In genomic region chr5:138502121-138502520, GRCh38 we compare ENCODE assay signal across 24 cellular contexts. TPM values are rescaled to one million over a fixed set of nuclear protein-coding genes. Genes with fewer than 3 reads are reported as not detected.
DNase-seq lines count a peak whose midpoint lies in the region; ATAC-seq and TF ChIP-seq lines count a peak whose summit lies in the region.
"Had no signal": no experiment of that assay in that cellular context is flagged by ENCODE, and none has a peak within 500 bp of the region (broad histone marks: within the 10 kb centered on the region; RNA-seq: fewer than 3 reads in every experiment).

No MANE protein-coding gene starts in this region.

- TF ChIP-seq POLR2A in esophagus squamous epithelium (IDR thresholded peaks at IDR 0.05) = no peak

- H3K4me3 ChIP-seq in esophagus squamous epithelium (no peak overlapping the region), dorsolateral prefrontal cortex (no peak overlapping the region)
- H3K4me3 ChIP-seq: left ventricle myocardium inferior, smooth muscle cell, upper lobe of right lung had no signal

- H3K9me3 ChIP-seq in T-helper 17 cell (ENCODE audit: control insufficient read depth, low read length, poor library complexity, severe bottlenecking) = no peaks in the 10 kb centered on the region
- no peaks in the 10 kb centered on the region for H3K9me3 ChIP-seq in esophagus squamous epithelium
- H3K9me3 ChIP-seq: left ventricle myocardium inferior, upper lobe of right lung had no signal

- H3K27ac ChIP-seq in esophagus squamous epithelium (peak overlapping the region; percentile 55 to 86 (median 80)), dorsolateral prefrontal cortex (peak overlapping the region in 12 of 59 donors; percentile 11 to 67 (median 50))
- H3K27ac ChIP-seq: KMS-11, left ventricle myocardium inferior, upper lobe of right lung had no signal

- H3K27me3 Mint-ChIP-seq in T-helper 17 cell = no peaks in the 10 kb centered on the region
- H3K27me3 Mint-ChIP-seq in nephron progenitor cell (ENCODE audit: low read depth, poor library complexity) = peaks cover 3% of the 10 kb centered on the region
- H3K27me3 Mint-ChIP-seq: activated CD4-positive, alpha-beta T cell treated with anti-CD3 and anti-CD28 coated beads for 36 hours; activated naive CD8-positive, alpha-beta T cell treated with anti-CD3 and anti-CD28 coated beads, Interleukin-2, amount 50 U/mL, for 24 hours; naive thymus-derived CD8-positive, alpha-beta T cell had no signal

- H3K4me1 Mint-ChIP-seq in T-helper 17 cell (no peaks in the 10 kb centered on the region), nephron progenitor cell (peaks cover 10% of the 10 kb centered on the region)
- H3K4me1 Mint-ChIP-seq: activated CD4-positive, alpha-beta T cell treated with anti-CD3 and anti-CD28 coated beads for 36 hours; mesothelial cell of epicardium had no signal

- H3K9me3 Mint-ChIP-seq in nephron progenitor cell = no peaks in the 10 kb centered on the region
- H3K9me3 Mint-ChIP-seq: activated naive CD8-positive, alpha-beta T cell treated with anti-CD3 and anti-CD28 coated beads, Interleukin-2, amount 50 U/mL, for 24 hours; mesothelial cell of epicardium; naive thymus-derived CD8-positive, alpha-beta T cell; T-helper 1 cell treated with Interleukin-12 subunit alpha and Interleukin-12 subunit beta and Interleukin-4 antibody, amounts not matched to agents 30 μg/mL and 1 μg/mL, for 36 hours had no signal

- peak overlapping the region; percentile 80 for H3K27ac Mint-ChIP-seq in T-helper 17 cell
- peak overlapping the region; percentile 40 for H3K27ac Mint-ChIP-seq in nephron progenitor cell
- H3K27ac Mint-ChIP-seq: activated CD4-positive, alpha-beta T cell treated with anti-CD3 and anti-CD28 coated beads for 36 hours; activated CD8-positive, alpha-beta T cell treated with anti-CD3 and anti-CD28 coated beads, Interleukin-2, amount 10 ng/mL, durations not matched to agents 7 days and 5 days; activated naive CD8-positive, alpha-beta T cell treated with anti-CD3 and anti-CD28 coated beads, Interleukin-2, amount 50 U/mL, for 24 hours; mesothelial cell of epicardium; T-helper 1 cell treated with Interleukin-12 subunit alpha and Interleukin-12 subunit beta and Interleukin-4 antibody, amounts not matched to agents 30 μg/mL and 1 μg/mL, for 36 hours had no signal

- no peaks in the 10 kb centered on the region for H3K36me3 Mint-ChIP-seq in T-helper 17 cell (ENCODE audit: low read depth)
- H3K36me3 Mint-ChIP-seq in nephron progenitor cell (ENCODE audit: low read depth) = no peaks in the 10 kb centered on the region
- H3K36me3 Mint-ChIP-seq: mesothelial cell of epicardium had no signal

- 43 to 45% methylated on average over 4 of the region's 4 CpGs for WGBS in esophagus squamous epithelium, 2 donors

- H3K4me1 ChIP-seq in esophagus squamous epithelium = peaks cover 21 to 65% (median 45%) of the 10 kb centered on the region in 3 donors

- H3K27me3 ChIP-seq in esophagus squamous epithelium = no peaks in the 10 kb centered on the region
- H3K27me3 ChIP-seq in dorsolateral prefrontal cortex = no peaks in the 10 kb centered on the region
- H3K27me3 ChIP-seq: upper lobe of right lung had no signal

- no peak for DNase-seq in T-helper 17 cell
- no peak for DNase-seq in esophagus squamous epithelium (lab: John Stamatoyannopoulos, UW)
- no peak for DNase-seq in nephron progenitor cell
- no peak for DNase-seq in dorsolateral prefrontal cortex
- DNase-seq: activated CD4-positive, alpha-beta T cell treated with anti-CD3 and anti-CD28 coated beads for 36 hours; activated CD8-positive, alpha-beta T cell treated with anti-CD3 and anti-CD28 coated beads, Interleukin-2, amount 10 ng/mL, durations not matched to agents 7 days and 5 days; activated gamma-delta T cell; activated naive CD8-positive, alpha-beta T cell treated with anti-CD3 and anti-CD28 coated beads, Interleukin-2, amount 50 U/mL, for 24 hours; cerebellar nuclear complex; left ventricle myocardium inferior; naive thymus-derived CD8-positive, alpha-beta T cell; NCI-H1436 treated with DMSO at 0.1 percent for 48 hours; NCI-H446; RPMI8226; stimulated activated CD4-positive, alpha-beta T cell treated with anti-CD3 and anti-CD28 coated beads, Interleukin-1b, Interleukin-23, amount 100 ng/mL, for 48 hours; stimulated activated CD8-positive, alpha-beta memory T cell treated with anti-CD3 and anti-CD28 coated beads, Interleukin-4, amount 100 ng/mL, for 48 hours; upper lobe of right lung had no signal

- H3K4me3 Mint-ChIP-seq in T-helper 17 cell = no peak overlapping the region
- no peak overlapping the region for H3K4me3 Mint-ChIP-seq in nephron progenitor cell
- H3K4me3 Mint-ChIP-seq: activated CD4-positive, alpha-beta T cell treated with anti-CD3 and anti-CD28 coated beads for 36 hours; activated CD8-positive, alpha-beta T cell treated with anti-CD3 and anti-CD28 coated beads, Interleukin-2, amount 10 ng/mL, durations not matched to agents 7 days and 5 days; activated naive CD8-positive, alpha-beta T cell treated with anti-CD3 and anti-CD28 coated beads, Interleukin-2, amount 50 U/mL, for 24 hours; mesothelial cell of epicardium; naive thymus-derived CD8-positive, alpha-beta T cell; T-helper 1 cell treated with Interleukin-12 subunit alpha and Interleukin-12 subunit beta and Interleukin-4 antibody, amounts not matched to agents 30 μg/mL and 1 μg/mL, for 36 hours had no signal

- no peak for TF ChIP-seq CTCF in esophagus squamous epithelium (IDR thresholded peaks at IDR 0.05)
- no peak for TF ChIP-seq CTCF in nephron progenitor cell (IDR thresholded peaks at IDR 0.05)
- no peak for TF ChIP-seq CTCF in dorsolateral prefrontal cortex (IDR thresholded peaks at IDR 0.05 in 54 of 56, conservative IDR thresholded peaks at IDR 0.05 in 2 of 56; ENCODE audit: low read depth in 1 of 56, partially characterized antibody in 56 of 56)

- no peak for ATAC-seq in T-helper 17 cell
- no peak for ATAC-seq in GM21515 (IDR thresholded peaks at IDR 0.05; ENCODE audit: unreplicated experiment)
- no peak for ATAC-seq in GM18861 (IDR thresholded peaks at IDR 0.05; ENCODE audit: unreplicated experiment)
- ATAC-seq in HG03432 (IDR thresholded peaks at IDR 0.05; ENCODE audit: unreplicated experiment) = no peak
- ATAC-seq: activated CD4-positive, alpha-beta T cell treated with anti-CD3 and anti-CD28 coated beads for 36 hours; activated CD8-positive, alpha-beta T cell treated with anti-CD3 and anti-CD28 coated beads, Interleukin-2, amount 10 ng/mL, durations not matched to agents 7 days and 5 days; activated naive CD8-positive, alpha-beta T cell treated with anti-CD3 and anti-CD28 coated beads, Interleukin-2, amount 50 U/mL, for 24 hours; naive thymus-derived CD8-positive, alpha-beta T cell; upper lobe of right lung had no signal

- peaks cover 0 to 10% (median 0%) of the 10 kb centered on the region in 3 donors for H3K36me3 ChIP-seq in esophagus squamous epithelium

- intact Hi-C loops in esophagus squamous epithelium (cut with DNase I) (loop anchor here (5.0 kb wide), 1 partner anchor 40 kb away; no protein-coding TSS in a partner anchor), dorsolateral prefrontal cortex (cut with DNase I) (loop anchor here in 1 of 2 donors (2.0 to 5.0 kb wide), 2 partner anchors 40 to 51 kb away; no protein-coding TSS in a partner anchor)

RNA-seq across cellular contexts. Expression of gene EGR1, which starts 36.8 kb away (rescaled TPM):
- total RNA-seq in T-helper 17 cell (10 to 100 TPM; 24.2 to 30.6 TPM), esophagus squamous epithelium (10 to 100 TPM; 10.9 to 47.8 (median 19.5) TPM), dorsolateral prefrontal cortex (100 to 1,000 TPM in 3 of 120 experiments, 10 to 100 TPM in 112, 1 to 10 TPM in 5; 6.0 to 163 (median 19.8) TPM)

RNA-seq across cellular contexts. Expression of gene ETF1, which starts 40.9 kb away (rescaled TPM):
- total RNA-seq in T-helper 17 cell (100 to 1,000 TPM; 150 to 165 TPM), esophagus squamous epithelium (100 to 1,000 TPM in 2 of 4 donors, 10 to 100 TPM in 2; 65.2 to 132 (median 103) TPM), dorsolateral prefrontal cortex (10 to 100 TPM; 35.2 to 73.6 (median 57.5) TPM)
